8 cellular contexts compared by ENCODE assay signal in genomic region chr10:24383681-24384106, GRCh38.
DNase-seq lines count a peak whose midpoint lies in the region; ATAC-seq and TF ChIP-seq lines count a peak whose summit lies in the region.

No MANE protein-coding gene starts in this region.

- H3K9me3 ChIP-seq in left ventricle myocardium inferior (replicated peaks): no peaks in the 10 kb centered on the region

- DNase-seq in COLO829 (ENCODE audit: low spot score) (peak; percentile 45), NCI-H146 (lab: John Stamatoyannopoulos, UW) (peak; percentile 68), left ventricle myocardium inferior (peak; percentile 86), sciatic nerve (ENCODE audit: low spot score) (peak; percentile 96), NCI-H1930 (lab: John Stamatoyannopoulos, UW) (no peak)
- peak; percentile 20 for DNase-seq in activated T-helper 9 cell treated with anti-CD3 and anti-CD28 coated beads, Interleukin-2, amount 50 U/mL, for 16 hours (ENCODE audit: low read depth)

- ATAC-seq in GM18520 (IDR thresholded peaks at IDR 0.05; ENCODE audit: unreplicated experiment) (peak; percentile 77), HG02885 (IDR thresholded peaks at IDR 0.05; ENCODE audit: poor library complexity, unreplicated experiment) (peak; percentile 86), sciatic nerve (peak; percentile 98)

- H3K27ac ChIP-seq in left ventricle myocardium inferior (replicated peaks): peak overlapping the region; percentile 75

- H3K27me3 ChIP-seq in left ventricle myocardium inferior (ENCODE audit: low read depth): no peaks in the 10 kb centered on the region

- H3K4me1 ChIP-seq in left ventricle myocardium inferior: peaks cover 47% of the 10 kb centered on the region

- peaks cover 23% of the 10 kb centered on the region for H3K36me3 ChIP-seq in left ventricle myocardium inferior

- no peak overlapping the region for H3K4me3 ChIP-seq in left ventricle myocardium inferior

- peak; percentile 65 for TF ChIP-seq CTCF in left ventricle myocardium inferior (IDR thresholded peaks at IDR 0.05; ENCODE audit: borderline replicate concordance)

- intact Hi-C loops in left ventricle myocardium inferior (cut with micrococcal nuclease) (no loop called here), sciatic nerve (cut with DNase I) (no loop called here)

Comparison
In these comparisons a context has a peak if more than half of its experiments do, and no peak if none do; other contexts are left out.
1. DNase-seq: peak in COLO829 (single experiment), NCI-H146 (single experiment), activated T-helper 9 cell treated with anti-CD3 and anti-CD28 coated beads, Interleukin-2, amount 50 U/mL, for 16 hours (single experiment), left ventricle myocardium inferior (single experiment) and sciatic nerve (single experiment); none in NCI-H1930 (0 of 2).
2. Peak in every context shown above with its lines, with median percentiles within 50 percentile points of each other: ATAC-seq.